In genomic region chr19:17332677-17333581, GRCh38 we compare ENCODE assay signal across 8 cellular contexts. TPM values are rescaled to one million over a fixed set of nuclear protein-coding genes. Genes with fewer than 3 reads are reported as not detected.
DNase-seq lines count a peak whose midpoint lies in the region; ATAC-seq, FAIRE-seq and TF ChIP-seq lines count a peak whose summit lies in the region.

No MANE protein-coding gene starts in this region.

- no peak overlapping the region for H3K23ac ChIP-seq in H1 (ENCODE audit: insufficient read length)

- H3K4ac ChIP-seq in H1 (replicated peaks; ENCODE audit: insufficient read length, low read depth, low read length) = peak overlapping the region; percentile 54

- H3K27me3 ChIP-seq in H1 (replicated peaks in 1 of 4; ENCODE audit: control insufficient read depth in 3 of 4, extremely low read depth in 1 of 4, insufficient read depth in 3 of 4, low read length in 3 of 4) (no peaks in the 10 kb centered on the region; a peak in 1 of 7 replicates), upper lobe of right lung (no peaks in the 10 kb centered on the region)

- H3K79me1 ChIP-seq in H1 (ENCODE audit: low read depth, low read length) = 0 out of 2 replicates have a peak, but pooled peaks cover 2% of the 10 kb centered on the region

- ATAC-seq in GM18520 (IDR thresholded peaks at IDR 0.05; ENCODE audit: unreplicated experiment) (no peak), upper lobe of right lung (no peak)

- no peak overlapping the region; the same call in 1 of the 2 replicates for H3K18ac ChIP-seq in H1 (ENCODE audit: extremely low read depth, low read length)

- H3K36me3 ChIP-seq in H1 (ENCODE audit: control insufficient read depth in 2 of 4, insufficient read depth in 4 of 4, low read length in 3 of 4) (no peaks in the 10 kb centered on the region), upper lobe of right lung (no peaks in the 10 kb centered on the region)

- CTCF ChIA-PET in H1 (lab: Charles Lee; ENCODE audit: partially characterized antibody) = interaction anchor here (0.6 to 3.0 kb wide), 21 partner anchors 10 to 234 kb away, joined by 3 to 14 read pairs (median 4); partner anchors contain the start of genes DDA1 and MRPL34

- peak overlapping the region; percentile 79 for H4K91ac ChIP-seq in H1 (replicated peaks; ENCODE audit: insufficient read length, low read length)

- no peak for TF ChIP-seq RAD21 in H1 (IDR thresholded peaks at IDR 0.05 in 1 of 2, conservative IDR thresholded peaks at IDR 0.05 in 1 of 2; ENCODE audit: low read depth in 2 of 2, low read length in 2 of 2)

- H3K23me2 ChIP-seq in H1 (ENCODE audit: low read depth, low read length) = peaks cover 22% of the 10 kb centered on the region

- no peak overlapping the region for H3K14ac ChIP-seq in H1 (ENCODE audit: insufficient read length)

- H3K9me3 ChIP-seq in H1 (ENCODE audit: insufficient read depth in 2 of 2, low read depth in 1 of 2, low read length in 1 of 2) (no peaks in the 10 kb centered on the region), upper lobe of right lung (no peaks in the 10 kb centered on the region)

- no peak overlapping the region for H2BK20ac ChIP-seq in H1 (ENCODE audit: low read length)

- no peak overlapping the region for H2AFZ ChIP-seq in H1 (ENCODE audit: low read length)

- H2BK5ac ChIP-seq in H1 (ENCODE audit: low read depth, low read length) = peak overlapping the region; percentile 60; the same call in 1 of the 2 replicates

- WGBS in H1 (ENCODE audit: extremely low coverage in 1 of 2, insufficient coverage in 1 of 2, insufficient read length in 1 of 2, insufficient replicate concordance in 2 of 2, low coverage in 1 of 2, low lambda C conversion rate in 2 of 2, missing lambda C conversion rate in 1 of 2), 2 experiments = 94% methylated on average over 45 of the region's 45 CpGs; no CpG with 5 or more reads in 1 of the 2 experiments

- peak overlapping the region; percentile 37 for H2BK120ac ChIP-seq in H1 (replicated peaks; ENCODE audit: low read depth, low read length)

- no peak overlapping the region for H2AK5ac ChIP-seq in H1 (ENCODE audit: low read depth, low read length)

- in situ Hi-C loops in Caki2 (cut with HindIII; ENCODE audit: low pct_unique_long_range_greater_than_20kb, low sequenced_read_pairs) = no loop called here

- peaks cover 0 to 23% (median 17%) of the 10 kb centered on the region in 4 experiments; a peak in 6 of 7 replicates for H3K4me1 ChIP-seq in H1 (replicated peaks in 1 of 4; ENCODE audit: control insufficient read depth in 3 of 4, insufficient read depth in 4 of 4, low read length in 3 of 4)
- peaks cover 23% of the 10 kb centered on the region for H3K4me1 ChIP-seq in upper lobe of right lung

- TF ChIP-seq CTCF in HFF-Myc (IDR thresholded peaks at IDR 0.05; ENCODE audit: low read depth, low read length, missing control alignments) (no peak), H1 (IDR thresholded peaks at IDR 0.05; ENCODE audit: control extremely low read depth in 1 of 3, insufficient read depth in 1 of 3, low read depth in 1 of 3, low read length in 3 of 3) (no peak), upper lobe of right lung (IDR thresholded peaks at IDR 0.05) (no peak)

- peaks cover 0 to 14% of the 10 kb centered on the region in 2 experiments for H4K20me1 ChIP-seq in H1 (replicated peaks in 1 of 2; ENCODE audit: control insufficient read depth in 1 of 2, insufficient read depth in 2 of 2, low read length in 2 of 2)

- H4K5ac ChIP-seq in H1 (ENCODE audit: insufficient read length, low read depth, low read length) = no peak overlapping the region

- H4K8ac ChIP-seq in H1 (ENCODE audit: extremely low read depth, insufficient read depth, low read length) = peak overlapping the region; percentile 43; the same call in 1 of the 2 replicates

- intact Hi-C loops in upper lobe of right lung (cut with DNase I) = no loop called here

- peak overlapping the region; percentile 97; the same call in 1 of the 2 replicates for H2BK12ac ChIP-seq in H1 (ENCODE audit: low read depth, low read length)

- H3K4me3 ChIP-seq in HFF-Myc (replicated peaks; ENCODE audit: low read depth, low read length) (no peak overlapping the region), H1 (ENCODE audit: extremely low read depth in 1 of 4, insufficient read depth in 2 of 4, low read depth in 3 of 4, low read length in 4 of 4) (peak overlapping the region in 3 of 4 experiments; percentile 2 to 21 (median 4); a peak in 2 of 8 replicates), upper lobe of right lung (no peak overlapping the region)

- DNase-seq in Caki2 (ENCODE audit: low read depth) = peak; percentile 100
- peak; percentile 20 for DNase-seq in HFF-Myc (ENCODE audit: extremely low read depth, low read depth)
- peak; percentile 82 for DNase-seq in SK-N-DZ (ENCODE audit: low spot score)
- DNase-seq in H1 (ENCODE audit: low read depth in 1 of 2, low spot score in 2 of 2) = peak; percentile 62 to 77
- DNase-seq in stimulated activated CD4-positive, alpha-beta T cell treated with anti-CD3 and anti-CD28 coated beads, Interleukin-4, amount 100 ng/mL, for 24 hours = peak; percentile 45
- no peak for DNase-seq in upper lobe of right lung
- no peak for DNase-seq in DMS79 (lab: John Stamatoyannopoulos, UW)

- no peaks in the 10 kb centered on the region for H3K79me2 ChIP-seq in H1 (ENCODE audit: control insufficient read depth in 1 of 2, insufficient read depth in 2 of 2, low read length in 2 of 2)

- no peak overlapping the region for H3K56ac ChIP-seq in H1 (replicated peaks; ENCODE audit: insufficient read length, low read depth, low read length)

- POLR2A ChIA-PET in H1 (lab: Charles Lee; ENCODE audit: partially characterized antibody) = interaction anchor here (0.5 to 17.1 kb wide), 11 partner anchors 7 to 1583 kb away, joined by 3 to 329 read pairs (median 5); partner anchors contain the start of genes ABHD8, ANKLE1, DDA1 and MRPL34

- no peak overlapping the region for H3K9ac ChIP-seq in H1 (replicated peaks in 1 of 4; ENCODE audit: extremely low read depth in 1 of 4, low read depth in 3 of 4, low read length in 3 of 4)

- H2BK15ac ChIP-seq in H1 (ENCODE audit: low read length) = peak overlapping the region; percentile 53; the same call in 1 of the 2 replicates

- TF ChIP-seq EP300 in H1 (IDR thresholded peaks at IDR 0.05; ENCODE audit: borderline replicate concordance in 1 of 2, low read depth in 2 of 2, low read length in 2 of 2) = no peak

- no peak for TF ChIP-seq POLR2A in H1 (IDR thresholded peaks at IDR 0.05; ENCODE audit: control extremely low read depth in 1 of 2, low read depth in 2 of 2, low read length in 2 of 2)

- H3K4me2 ChIP-seq in H1 (ENCODE audit: insufficient read depth in 1 of 2, low read depth in 2 of 2, low read length in 2 of 2) = peak overlapping the region; percentile 29 to 71; a peak in 3 of 4 replicates

- H3K27ac ChIP-seq in H1 (ENCODE audit: low read depth, low read length) (no peak overlapping the region), upper lobe of right lung (no peak overlapping the region)

- peak; percentile 71 for FAIRE-seq in H1 (lab: Jason Lieb, UNC)

RNA-seq across cellular contexts. Expression of gene ANO8, which starts 1.7 kb away (rescaled TPM):
- total RNA-seq in Caki2 (2014; rRNA removed; shearing (Covaris generic); ENCODE audit: low replicate concordance) = 4.6 and 5.4 TPM in 2 replicates
- 9.5 and 13.7 TPM in 2 replicates for polyA plus RNA-seq in SK-N-DZ (2014; cell fraction: cytosol; rRNA removed)
- 36.9 and 54.0 TPM in 2 replicates for polyA plus RNA-seq in SK-N-DZ (2014; cell fraction: nucleus; rRNA removed)
- 20.7 and 21.4 TPM in 2 replicates for total RNA-seq in H1 (2021; fragmentation: NEBNext Ultra II Directional; extraction: Animal tissue kit (Norgen Biotek cat#: 25700))
- 9.5 and 17.3 TPM in 2 replicates for polyA plus RNA-seq in H1 (2011; rRNA removed)
- polyA plus RNA-seq in H1 (2011; cell fraction: cytosol; rRNA removed) = 12.3 TPM
- 132 TPM for polyA plus RNA-seq in H1 (2011; cell fraction: nucleus; rRNA removed)
- polyA plus RNA-seq in H1 (2012, experiment 1 of 2) = 12.0 to 21.7 TPM (median 19.9 TPM) in 4 replicates
- polyA plus RNA-seq in H1 (2012, experiment 2 of 2) = 6.5 TPM
- 10.9 TPM for polyA plus RNA-seq in H1 (2013, experiment 1 of 2)
- polyA plus RNA-seq in H1 (2013, experiment 2 of 2) = 9.5 TPM
- 5.0 and 5.9 TPM in 2 replicates for polyA minus RNA-seq in H1 (2011; rRNA and poly(A)+ RNA removed)
- polyA minus RNA-seq in H1 (2011; cell fraction: cytosol; rRNA and poly(A)+ RNA removed) = 7.3 TPM
- polyA minus RNA-seq in H1 (2011; cell fraction: nucleus; rRNA and poly(A)+ RNA removed) = 23.4 TPM
- 14.6 TPM for total RNA-seq in upper lobe of right lung

RNA-seq across cellular contexts. Expression of gene GTPBP3, which starts 4.4 kb away (rescaled TPM):
- total RNA-seq in Caki2 (2014; rRNA removed; shearing (Covaris generic); ENCODE audit: low replicate concordance) = 49.6 and 61.3 TPM in 2 replicates
- 66.6 and 71.1 TPM in 2 replicates for polyA plus RNA-seq in SK-N-DZ (2014; cell fraction: cytosol; rRNA removed)
- 107 and 148 TPM in 2 replicates for polyA plus RNA-seq in SK-N-DZ (2014; cell fraction: nucleus; rRNA removed)
- total RNA-seq in H1 (2021; fragmentation: NEBNext Ultra II Directional; extraction: Animal tissue kit (Norgen Biotek cat#: 25700)) = 52.7 and 56.0 TPM in 2 replicates
- 30.4 and 50.7 TPM in 2 replicates for polyA plus RNA-seq in H1 (2011; rRNA removed)
- polyA plus RNA-seq in H1 (2011; cell fraction: cytosol; rRNA removed) = 37.3 TPM
- 94.2 TPM for polyA plus RNA-seq in H1 (2011; cell fraction: nucleus; rRNA removed)
- polyA plus RNA-seq in H1 (2012, experiment 1 of 2) = 41.3 to 58.3 TPM (median 52.0 TPM) in 4 replicates
- polyA plus RNA-seq in H1 (2012, experiment 2 of 2) = 35.5 TPM
- polyA plus RNA-seq in H1 (2013, experiment 1 of 2) = 25.7 TPM
- polyA plus RNA-seq in H1 (2013, experiment 2 of 2) = 24.6 TPM
- polyA minus RNA-seq in H1 (2011; rRNA and poly(A)+ RNA removed) = 11.5 and 15.3 TPM in 2 replicates
- 29.7 TPM for polyA minus RNA-seq in H1 (2011; cell fraction: cytosol; rRNA and poly(A)+ RNA removed)
- polyA minus RNA-seq in H1 (2011; cell fraction: nucleus; rRNA and poly(A)+ RNA removed) = 59.7 TPM
- total RNA-seq in upper lobe of right lung = 17.7 TPM

RNA-seq across cellular contexts. Expression of gene DDA1, which starts 23.6 kb away (rescaled TPM):
- total RNA-seq in Caki2 (2014; rRNA removed; shearing (Covaris generic); ENCODE audit: low replicate concordance) = 17.9 and 23.5 TPM in 2 replicates
- polyA plus RNA-seq in SK-N-DZ (2014; cell fraction: cytosol; rRNA removed) = 44.1 and 49.6 TPM in 2 replicates
- 23.0 and 29.2 TPM in 2 replicates for polyA plus RNA-seq in SK-N-DZ (2014; cell fraction: nucleus; rRNA removed)
- 34.5 and 35.9 TPM in 2 replicates for total RNA-seq in H1 (2021; fragmentation: NEBNext Ultra II Directional; extraction: Animal tissue kit (Norgen Biotek cat#: 25700))
- polyA plus RNA-seq in H1 (2011; rRNA removed) = 29.2 and 30.0 TPM in 2 replicates
- polyA plus RNA-seq in H1 (2011; cell fraction: cytosol; rRNA removed) = 41.8 TPM
- 55.3 TPM for polyA plus RNA-seq in H1 (2011; cell fraction: nucleus; rRNA removed)
- polyA plus RNA-seq in H1 (2012, experiment 1 of 2) = 32.6 to 63.7 TPM (median 58.6 TPM) in 4 replicates
- 30.1 TPM for polyA plus RNA-seq in H1 (2012, experiment 2 of 2)
- polyA plus RNA-seq in H1 (2013, experiment 1 of 2) = 73.8 TPM
- polyA plus RNA-seq in H1 (2013, experiment 2 of 2) = 66.6 TPM
- 12.9 and 19.5 TPM in 2 replicates for polyA minus RNA-seq in H1 (2011; rRNA and poly(A)+ RNA removed)
- polyA minus RNA-seq in H1 (2011; cell fraction: cytosol; rRNA and poly(A)+ RNA removed) = 7.7 TPM
- 9.4 TPM for polyA minus RNA-seq in H1 (2011; cell fraction: nucleus; rRNA and poly(A)+ RNA removed)
- 30.4 TPM for total RNA-seq in upper lobe of right lung

RNA-seq across cellular contexts. Expression of gene MRPL34, which starts 27.3 kb away (rescaled TPM):
- 21.0 and 38.9 TPM in 2 replicates for total RNA-seq in Caki2 (2014; rRNA removed; shearing (Covaris generic); ENCODE audit: low replicate concordance)
- 73.2 and 107 TPM in 2 replicates for polyA plus RNA-seq in SK-N-DZ (2014; cell fraction: cytosol; rRNA removed)
- 61.5 and 94.1 TPM in 2 replicates for polyA plus RNA-seq in SK-N-DZ (2014; cell fraction: nucleus; rRNA removed)
- total RNA-seq in H1 (2021; fragmentation: NEBNext Ultra II Directional; extraction: Animal tissue kit (Norgen Biotek cat#: 25700)) = 99.6 and 100 TPM in 2 replicates
- 91.9 and 123 TPM in 2 replicates for polyA plus RNA-seq in H1 (2011; rRNA removed)
- polyA plus RNA-seq in H1 (2011; cell fraction: cytosol; rRNA removed) = 89.6 TPM
- polyA plus RNA-seq in H1 (2011; cell fraction: nucleus; rRNA removed) = 60.8 TPM
- 80.1 to 84.2 TPM (median 82.1 TPM) in 4 replicates for polyA plus RNA-seq in H1 (2012, experiment 1 of 2)
- 85.1 TPM for polyA plus RNA-seq in H1 (2012, experiment 2 of 2)
- polyA plus RNA-seq in H1 (2013, experiment 1 of 2) = 103 TPM
- 94.8 TPM for polyA plus RNA-seq in H1 (2013, experiment 2 of 2)
- polyA minus RNA-seq in H1 (2011; rRNA and poly(A)+ RNA removed) = 11.8 and 11.9 TPM in 2 replicates
- 26.2 TPM for polyA minus RNA-seq in H1 (2011; cell fraction: cytosol; rRNA and poly(A)+ RNA removed)
- polyA minus RNA-seq in H1 (2011; cell fraction: nucleus; rRNA and poly(A)+ RNA removed) = 12.8 TPM
- total RNA-seq in upper lobe of right lung = 84.9 TPM

RNA-seq across cellular contexts. Expression of gene ABHD8, which starts 29.7 kb away (rescaled TPM):
- total RNA-seq in Caki2 (2014; rRNA removed; shearing (Covaris generic); ENCODE audit: low replicate concordance) = 38.9 and 49.9 TPM in 2 replicates
- 20.4 and 20.5 TPM in 2 replicates for polyA plus RNA-seq in SK-N-DZ (2014; cell fraction: cytosol; rRNA removed)
- polyA plus RNA-seq in SK-N-DZ (2014; cell fraction: nucleus; rRNA removed) = 9.9 and 11.1 TPM in 2 replicates
- 11.3 and 14.5 TPM in 2 replicates for total RNA-seq in H1 (2021; fragmentation: NEBNext Ultra II Directional; extraction: Animal tissue kit (Norgen Biotek cat#: 25700))
- 18.7 and 28.5 TPM in 2 replicates for polyA plus RNA-seq in H1 (2011; rRNA removed)
- polyA plus RNA-seq in H1 (2011; cell fraction: cytosol; rRNA removed) = 17.5 TPM
- 15.7 TPM for polyA plus RNA-seq in H1 (2011; cell fraction: nucleus; rRNA removed)
- polyA plus RNA-seq in H1 (2012, experiment 1 of 2) = 8.6 to 15.1 TPM (median 14.3 TPM) in 4 replicates
- polyA plus RNA-seq in H1 (2012, experiment 2 of 2) = 12.6 TPM
- 5.9 TPM for polyA plus RNA-seq in H1 (2013, experiment 1 of 2)
- polyA plus RNA-seq in H1 (2013, experiment 2 of 2) = 5.6 TPM
- polyA minus RNA-seq in H1 (2011; rRNA and poly(A)+ RNA removed) = 6.0 and 8.9 TPM in 2 replicates
- polyA minus RNA-seq in H1 (2011; cell fraction: cytosol; rRNA and poly(A)+ RNA removed) = 11.1 TPM
- polyA minus RNA-seq in H1 (2011; cell fraction: nucleus; rRNA and poly(A)+ RNA removed) = 9.8 TPM
- total RNA-seq in upper lobe of right lung = 17.1 TPM

Comparison
In these comparisons a context has a peak if more than half of its experiments do, and no peak if none do; other contexts are left out.
1. DNase-seq: peak in Caki2 (single experiment), HFF-Myc (single experiment), SK-N-DZ (single experiment), H1 (2 of 2) and stimulated activated CD4-positive, alpha-beta T cell treated with anti-CD3 and anti-CD28 coated beads, Interleukin-4, amount 100 ng/mL, for 24 hours (single experiment); none in upper lobe of right lung (single experiment) and DMS79 (single experiment).
2. H3K4me3 ChIP-seq: peak in H1 (3 of 4); none in HFF-Myc (single experiment) and upper lobe of right lung (single experiment).